16 cellular contexts compared by ENCODE assay signal in genomic region chr2:224042191-224042696, GRCh38. TPM values are rescaled to one million over a fixed set of nuclear protein-coding genes. Genes with fewer than 3 reads are reported as not detected.
DNase-seq lines count a peak whose midpoint lies in the region; ATAC-seq and TF ChIP-seq lines count a peak whose summit lies in the region.
"Had no signal": no experiment of that assay in that cellular context is flagged by ENCODE, and none has a peak within 500 bp of the region (broad histone marks: within the 10 kb centered on the region; RNA-seq: fewer than 3 reads in every experiment).

No MANE protein-coding gene starts in this region.

- POLR2A ChIA-PET in A673 (lab: Charles Lee; ENCODE audit: low non-redundant PET) = interaction anchor here (0.6 kb wide), 1 partner anchor 91 kb away, joined by 3 read pairs; no protein-coding TSS in a partner anchor

- TF ChIP-seq CTCF in A673 (conservative IDR thresholded peaks at IDR 0.05; ENCODE audit: low read depth, low read length) (no peak), brain (conservative IDR thresholded peaks at IDR 0.05) (no peak)

- intact Hi-C loops in A673 (cut with micrococcal nuclease; ENCODE audit: unreplicated experiment) = loop anchor here (5.0 kb wide), 1 partner anchor 60 kb away; no protein-coding TSS in a partner anchor

- H3K9me3 Mint-ChIP-seq in brain = peaks cover 0 to 6% (median 0%) of the 10 kb centered on the region in 5 experiments
- H3K9me3 Mint-ChIP-seq: HFFc6, mesothelial cell of epicardium had no signal

- H3K27me3 Mint-ChIP-seq in brain = peaks cover 42% of the 10 kb centered on the region

- H3K27me3 ChIP-seq in A673 (replicated peaks; ENCODE audit: insufficient read depth, low read depth, low read length, poor library complexity) (no peaks in the 10 kb centered on the region), layer of hippocampus (ENCODE audit: control insufficient read depth, insufficient read depth, low read length) (no peaks in the 10 kb centered on the region)
- H3K27me3 ChIP-seq: tibial nerve had no signal

- H3K36me3 Mint-ChIP-seq in brain = no peaks in the 10 kb centered on the region
- H3K36me3 Mint-ChIP-seq: mesothelial cell of epicardium had no signal

- H3K9me3 ChIP-seq in A673 (ENCODE audit: low read depth, low read length, poor library complexity, severe bottlenecking) = no peaks in the 10 kb centered on the region
- H3K9me3 ChIP-seq: pancreas, tibial nerve had no signal

- peak overlapping the region; percentile 3 for H3K27ac ChIP-seq in A673 (ENCODE audit: low read depth, low read length, poor library complexity, severe bottlenecking)
- peak overlapping the region; percentile 72 for H3K27ac ChIP-seq in layer of hippocampus (ENCODE audit: low read depth, low read length)
- H3K27ac ChIP-seq: pancreas had no signal

- DNase-seq in A673 (ENCODE audit: low spot score) (peak; percentile 75), NCI-H1105 treated with DMSO at 0.1 percent for 48 hours (lab: John Stamatoyannopoulos, UW) (peak; percentile 66), DMS 273 (lab: John Stamatoyannopoulos, UW; ENCODE audit: unreplicated experiment) (no peak), NCI-H510A treated with DMSO at 0.1 percent for 48 hours (lab: John Stamatoyannopoulos, UW) (no peak), SHP77 (lab: John Stamatoyannopoulos, UW) (no peak)
- DNase-seq: activated CD4-positive, alpha-beta T cell treated with anti-CD3 and anti-CD28 coated beads, Interleukin-2, amount 50 U/mL, for 4 hours; HFFc6; NCI-H446; pancreas; stimulated activated CD4-positive, alpha-beta T cell treated with anti-CD3 and anti-CD28 coated beads, Interleukin-15, amount 100 ng/mL, for 24 hours; T-helper 9 cell had no signal

- peak overlapping the region in 3 of 5 experiments; percentile 21 to 81 (median 64) for H3K4me3 Mint-ChIP-seq in brain
- H3K4me3 Mint-ChIP-seq: HFFc6, mesothelial cell of epicardium had no signal

- BruUV-seq in A673 (replicated peaks; lab: Mats Ljungman, UMichigan) = no TSS peak

- H3K4me1 ChIP-seq in A673 (ENCODE audit: insufficient read depth, low read length, poor library complexity, severe bottlenecking) = peaks cover 31% of the 10 kb centered on the region

- H3K36me3 ChIP-seq in A673 (ENCODE audit: insufficient read depth, low read length, poor library complexity, severe bottlenecking) = no peaks in the 10 kb centered on the region
- H3K36me3 ChIP-seq: pancreas, tibial nerve had no signal

- no peak for ATAC-seq in GM21447 (IDR thresholded peaks at IDR 0.05; ENCODE audit: unreplicated experiment)
- ATAC-seq: pancreas had no signal

- H3K4me3 ChIP-seq in A673 (ENCODE audit: low read depth, low read length, poor library complexity, severe bottlenecking) = no peak overlapping the region
- H3K4me3 ChIP-seq: pancreas, tibial nerve had no signal

- peaks cover 39% of the 10 kb centered on the region for H3K4me1 Mint-ChIP-seq in brain

- peak overlapping the region in 2 of 5 experiments; percentile 47 to 84 for H3K27ac Mint-ChIP-seq in brain
- H3K27ac Mint-ChIP-seq: HFFc6, mesothelial cell of epicardium had no signal

- CTCF ChIA-PET in A673 (lab: Charles Lee) = no interaction called here

RNA-seq across cellular contexts. Expression of gene SERPINE2, which starts 3.2 kb away (rescaled TPM):
- total RNA-seq in A673 (2021) = 331 and 380 TPM in 2 replicates
- 107 TPM for polyA plus RNA-seq in brain (ENCODE audit: insufficient read depth, low read depth, low replicate concordance)

Comparison
In these comparisons a context has a peak if more than half of its experiments do, and no peak if none do; other contexts are left out.
1. DNase-seq: peak in A673 (single experiment) and NCI-H1105 treated with DMSO at 0.1 percent for 48 hours (single experiment); none in DMS 273 (single experiment), NCI-H510A treated with DMSO at 0.1 percent for 48 hours (single experiment) and SHP77 (0 of 2).